ENCODE assay signal across 9 cellular contexts in the genomic region with DNA sequence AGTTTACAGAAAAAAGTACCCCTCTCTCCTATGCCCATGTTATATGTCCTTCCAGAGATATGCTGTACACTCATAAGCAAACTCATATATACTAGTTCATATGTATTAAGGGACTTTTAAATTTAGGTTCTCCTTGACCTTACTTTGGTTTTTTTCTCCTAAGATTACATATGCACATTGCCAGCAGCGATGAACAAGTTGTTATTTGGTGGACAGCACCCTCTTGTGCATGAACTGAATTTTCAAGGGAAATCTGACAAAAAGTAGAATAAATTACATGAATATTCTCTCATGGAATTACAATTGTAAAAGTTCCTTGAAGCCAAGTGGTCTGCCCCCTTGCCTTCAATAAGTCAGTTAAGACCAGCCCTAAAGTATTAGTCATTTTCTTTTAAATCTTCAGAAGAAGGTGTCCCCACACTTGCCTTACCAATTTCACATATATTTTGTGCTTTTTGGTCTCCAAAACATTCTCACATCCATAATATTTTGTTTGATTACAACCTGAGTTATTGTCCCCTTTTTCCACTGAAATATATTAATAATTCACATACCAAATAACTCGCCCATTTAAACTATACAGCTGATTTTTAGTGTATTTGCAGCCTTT. TPM values are rescaled to one million over a fixed set of nuclear protein-coding genes. Genes with fewer than 3 reads are reported as not detected.
A peak's percentile ranks its signal among the peaks of the same experiment; 100 is the strongest.
DNase-seq lines count a peak whose midpoint lies in the region; ATAC-seq, FAIRE-seq and TF ChIP-seq lines count a peak whose summit lies in the region.
"Had no signal": no experiment of that assay in that cellular context is flagged by ENCODE, and none has a peak within 500 bp of the region (broad histone marks: within the 10 kb centered on the region; RNA-seq: fewer than 3 reads in every experiment).

No MANE protein-coding gene starts in this region.

- H3K23me2 ChIP-seq in H1 (ENCODE audit: low read depth, low read length): no peaks in the 10 kb centered on the region

- DNase-seq in NCI-H748 (lab: John Stamatoyannopoulos, UW; ENCODE audit: unreplicated experiment): peak; percentile 15
- no peak for DNase-seq in NCI-H748 treated with DMSO at 0.1 percent for 48 hours (lab: John Stamatoyannopoulos, UW)
- peak; percentile 54 for DNase-seq in NCI-H69 (lab: John Stamatoyannopoulos, UW)
- no peak for DNase-seq in H1 (ENCODE audit: low read depth in 1 of 2, low spot score in 2 of 2)
- DNase-seq in memory B cell (ENCODE audit: low spot score in 2 of 2): peak; percentile 13 to 19

- no peaks in the 10 kb centered on the region for H3K36me3 Mint-ChIP-seq in memory B cell
- H3K36me3 Mint-ChIP-seq: activated naive CD8-positive, alpha-beta T cell had no signal

- TF ChIP-seq CTCF in H1 (IDR thresholded peaks at IDR 0.05; ENCODE audit: control extremely low read depth in 1 of 3, insufficient read depth in 1 of 3, low read depth in 1 of 3, low read length in 3 of 3): peak in 2 of 3 experiments; percentile 40 to 50; a peak in 2 of 4 replicates

- no peaks in the 10 kb centered on the region for H3K4me1 ChIP-seq in H1 (replicated peaks in 1 of 4; ENCODE audit: control insufficient read depth in 3 of 4, insufficient read depth in 4 of 4, low read length in 3 of 4)

- H3K79me1 ChIP-seq in H1 (ENCODE audit: low read depth, low read length): no peaks in the 10 kb centered on the region

- no peak overlapping the region for H3K27ac Mint-ChIP-seq in memory B cell
- H3K27ac Mint-ChIP-seq: activated naive CD8-positive, alpha-beta T cell had no signal

- H3K4me1 Mint-ChIP-seq in memory B cell: no peaks in the 10 kb centered on the region

- H2BK5ac ChIP-seq in H1 (ENCODE audit: low read depth, low read length): no peak overlapping the region

- no peak overlapping the region for H4K5ac ChIP-seq in H1 (ENCODE audit: insufficient read length, low read depth, low read length)

- CTCF ChIA-PET in H1 (lab: Charles Lee; ENCODE audit: partially characterized antibody): interaction anchor here (0.7 to 1.6 kb wide), 5 partner anchors 13 to 285 kb away, joined by 3 to 5 read pairs (median 4); no protein-coding TSS in a partner anchor

- no peaks in the 10 kb centered on the region for H3K9me3 Mint-ChIP-seq in memory B cell

- no peak overlapping the region for H2BK12ac ChIP-seq in H1 (ENCODE audit: low read depth, low read length)

- no peak overlapping the region for H3K9ac ChIP-seq in H1 (replicated peaks in 1 of 4; ENCODE audit: extremely low read depth in 1 of 4, low read depth in 3 of 4, low read length in 3 of 4)

- H3K79me2 ChIP-seq in H1 (ENCODE audit: control insufficient read depth in 1 of 2, insufficient read depth in 2 of 2, low read length in 2 of 2): no peaks in the 10 kb centered on the region

- H3K56ac ChIP-seq in H1 (replicated peaks; ENCODE audit: insufficient read length, low read depth, low read length): no peak overlapping the region

- TF ChIP-seq RAD21 in H1 (IDR thresholded peaks at IDR 0.05 in 1 of 2, conservative IDR thresholded peaks at IDR 0.05 in 1 of 2; ENCODE audit: low read depth in 2 of 2, low read length in 2 of 2): peak; percentile 79 to 80

- H3K4me3 ChIP-seq in H1 (ENCODE audit: extremely low read depth in 1 of 4, insufficient read depth in 2 of 4, low read depth in 3 of 4, low read length in 4 of 4): no peak overlapping the region

- H2BK20ac ChIP-seq in H1 (ENCODE audit: low read length): no peak overlapping the region

- WGBS in H1 (ENCODE audit: extremely low coverage in 1 of 2, insufficient coverage in 1 of 2, insufficient read length in 1 of 2, insufficient replicate concordance in 2 of 2, low coverage in 1 of 2, low lambda C conversion rate in 2 of 2, missing lambda C conversion rate in 1 of 2), 2 experiments: 54% methylated on average over 2 of the region's 2 CpGs; no CpG with 5 or more reads in 1 of the 2 experiments

- no peak overlapping the region for H3K27ac ChIP-seq in H1 (ENCODE audit: low read depth, low read length)

- H3K27me3 Mint-ChIP-seq in memory B cell: peaks cover 8% of the 10 kb centered on the region

- peak; percentile 69 for ATAC-seq in HG02642 (IDR thresholded peaks at IDR 0.05; ENCODE audit: poor library complexity, unreplicated experiment)
- ATAC-seq in memory B cell (ENCODE audit: low read depth): peak; percentile 32
- ATAC-seq in GM21447 (IDR thresholded peaks at IDR 0.05; ENCODE audit: unreplicated experiment): no peak
- ATAC-seq in HG03469 (IDR thresholded peaks at IDR 0.05; ENCODE audit: unreplicated experiment): no peak

- H2BK15ac ChIP-seq in H1 (ENCODE audit: low read length): no peak overlapping the region

- no peak overlapping the region for H3K14ac ChIP-seq in H1 (ENCODE audit: insufficient read length)

- no peaks in the 10 kb centered on the region for H4K20me1 ChIP-seq in H1 (replicated peaks in 1 of 2; ENCODE audit: control insufficient read depth in 1 of 2, insufficient read depth in 2 of 2, low read length in 2 of 2)

- H4K8ac ChIP-seq in H1 (ENCODE audit: extremely low read depth, insufficient read depth, low read length): no peak overlapping the region

- H2AFZ ChIP-seq in H1 (ENCODE audit: low read length): no peak overlapping the region

- TF ChIP-seq EP300 in H1 (IDR thresholded peaks at IDR 0.05; ENCODE audit: borderline replicate concordance in 1 of 2, low read depth in 2 of 2, low read length in 2 of 2): no peak

- no peak overlapping the region for H3K4me3 Mint-ChIP-seq in memory B cell
- H3K4me3 Mint-ChIP-seq: activated naive CD8-positive, alpha-beta T cell had no signal

- no peak for TF ChIP-seq POLR2A in H1 (IDR thresholded peaks at IDR 0.05; ENCODE audit: control extremely low read depth in 1 of 2, low read depth in 2 of 2, low read length in 2 of 2)

- no peak overlapping the region for H3K18ac ChIP-seq in H1 (ENCODE audit: extremely low read depth, low read length)

- H3K4me2 ChIP-seq in H1 (ENCODE audit: insufficient read depth in 1 of 2, low read depth in 2 of 2, low read length in 2 of 2): no peak overlapping the region

- no peak overlapping the region for H3K23ac ChIP-seq in H1 (ENCODE audit: insufficient read length)

- H4K91ac ChIP-seq in H1 (replicated peaks; ENCODE audit: insufficient read length, low read length): no peak overlapping the region

- H3K4ac ChIP-seq in H1 (replicated peaks; ENCODE audit: insufficient read length, low read depth, low read length): no peak overlapping the region

- H2AK5ac ChIP-seq in H1 (ENCODE audit: low read depth, low read length): no peak overlapping the region

- POLR2A ChIA-PET in H1 (lab: Charles Lee; ENCODE audit: partially characterized antibody): no interaction called here

- H3K27me3 ChIP-seq in H1 (replicated peaks in 1 of 4; ENCODE audit: control insufficient read depth in 3 of 4, extremely low read depth in 1 of 4, insufficient read depth in 3 of 4, low read length in 3 of 4): no peaks in the 10 kb centered on the region

- no peak for FAIRE-seq in H1 (lab: Jason Lieb, UNC)

- no peaks in the 10 kb centered on the region for H3K9me3 ChIP-seq in H1 (ENCODE audit: insufficient read depth in 2 of 2, low read depth in 1 of 2, low read length in 1 of 2)

- H2BK120ac ChIP-seq in H1 (replicated peaks; ENCODE audit: low read depth, low read length): no peak overlapping the region

- H3K36me3 ChIP-seq in H1 (ENCODE audit: control insufficient read depth in 2 of 4, insufficient read depth in 4 of 4, low read length in 3 of 4): no peaks in the 10 kb centered on the region

TF ChIP-seq in H1, 55 proteins besides CTCF, POLR2A, EP300 and RAD21:
- TF ChIP-seq NRF1 (IDR thresholded peaks at IDR 0.05; ENCODE audit: low read depth, low read length): no peak
- no peak for TF ChIP-seq CBX5 (IDR thresholded peaks at IDR 0.05; ENCODE audit: low read depth, low read length)
- TF ChIP-seq BCL11A (IDR thresholded peaks at IDR 0.05; ENCODE audit: low read depth in 2 of 2, low read length in 2 of 2): no peak
- TF ChIP-seq TEAD4 (IDR thresholded peaks at IDR 0.05; ENCODE audit: low read depth, low read length): no peak
- TF ChIP-seq, protein P1, sequence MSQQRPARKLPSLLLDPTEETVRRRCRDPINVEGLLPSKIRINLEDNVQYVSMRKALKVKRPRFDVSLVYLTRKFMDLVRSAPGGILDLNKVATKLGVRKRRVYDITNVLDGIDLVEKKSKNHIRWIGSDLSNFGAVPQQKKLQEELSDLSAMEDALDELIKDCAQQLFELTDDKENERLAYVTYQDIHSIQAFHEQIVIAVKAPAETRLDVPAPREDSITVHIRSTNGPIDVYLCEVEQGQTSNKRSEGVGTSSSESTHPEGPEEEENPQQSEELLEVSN (IDR thresholded peaks at IDR 0.05): no peak
- no peak for TF ChIP-seq EGR1 (IDR thresholded peaks at IDR 0.05; ENCODE audit: borderline replicate concordance, low read depth, low read length)
- TF ChIP-seq SRF (IDR thresholded peaks at IDR 0.05; ENCODE audit: low read depth, low read length): no peak
- TF ChIP-seq RNF2 (IDR thresholded peaks at IDR 0.05; ENCODE audit: borderline replicate concordance, low read depth, low read length, missing control alignments, poor library complexity, severe bottlenecking): no peak

RNA-seq across cellular contexts. Expression of a gene that starts 30.6 kb away (rescaled TPM):
- 107 and 112 TPM in 2 replicates for total RNA-seq in H1 (2021; fragmentation: NEBNext Ultra II Directional; extraction: Animal tissue kit (Norgen Biotek cat#: 25700))
- polyA plus RNA-seq in H1 (2011; rRNA removed): 13.9 and 15.1 TPM in 2 replicates
- 27.9 TPM for polyA plus RNA-seq in H1 (2011; cell fraction: cytosol; rRNA removed)
- polyA plus RNA-seq in H1 (2011; cell fraction: nucleus; rRNA removed): 16.4 TPM
- polyA plus RNA-seq in H1 (2012, experiment 1 of 2): 44.4 to 115 TPM (median 57.8 TPM) in 4 replicates
- polyA plus RNA-seq in H1 (2012, experiment 2 of 2): 7.7 TPM
- 63.2 TPM for polyA plus RNA-seq in H1 (2013, experiment 1 of 2)
- 65.2 TPM for polyA plus RNA-seq in H1 (2013, experiment 2 of 2)
- polyA minus RNA-seq in H1 (2011; rRNA and poly(A)+ RNA removed): 30.5 and 43.1 TPM in 2 replicates
- polyA minus RNA-seq in H1 (2011; cell fraction: cytosol; rRNA and poly(A)+ RNA removed): 48.8 TPM
- polyA minus RNA-seq in H1 (2011; cell fraction: nucleus; rRNA and poly(A)+ RNA removed): 82.0 TPM

Comparison
In these comparisons a context has a peak if more than half of its experiments do, and no peak if none do; other contexts are left out.
1. DNase-seq: peak in NCI-H748 (single experiment), NCI-H69 (single experiment) and memory B cell (2 of 2); none in NCI-H748 treated with DMSO at 0.1 percent for 48 hours (single experiment) and H1 (0 of 2).
2. ATAC-seq: peak in HG02642 (single experiment) and memory B cell (single experiment); none in GM21447 (single experiment) and HG03469 (single experiment).